Comparison of ENCODE assay signal across 1 cellular context in the genomic region with DNA sequence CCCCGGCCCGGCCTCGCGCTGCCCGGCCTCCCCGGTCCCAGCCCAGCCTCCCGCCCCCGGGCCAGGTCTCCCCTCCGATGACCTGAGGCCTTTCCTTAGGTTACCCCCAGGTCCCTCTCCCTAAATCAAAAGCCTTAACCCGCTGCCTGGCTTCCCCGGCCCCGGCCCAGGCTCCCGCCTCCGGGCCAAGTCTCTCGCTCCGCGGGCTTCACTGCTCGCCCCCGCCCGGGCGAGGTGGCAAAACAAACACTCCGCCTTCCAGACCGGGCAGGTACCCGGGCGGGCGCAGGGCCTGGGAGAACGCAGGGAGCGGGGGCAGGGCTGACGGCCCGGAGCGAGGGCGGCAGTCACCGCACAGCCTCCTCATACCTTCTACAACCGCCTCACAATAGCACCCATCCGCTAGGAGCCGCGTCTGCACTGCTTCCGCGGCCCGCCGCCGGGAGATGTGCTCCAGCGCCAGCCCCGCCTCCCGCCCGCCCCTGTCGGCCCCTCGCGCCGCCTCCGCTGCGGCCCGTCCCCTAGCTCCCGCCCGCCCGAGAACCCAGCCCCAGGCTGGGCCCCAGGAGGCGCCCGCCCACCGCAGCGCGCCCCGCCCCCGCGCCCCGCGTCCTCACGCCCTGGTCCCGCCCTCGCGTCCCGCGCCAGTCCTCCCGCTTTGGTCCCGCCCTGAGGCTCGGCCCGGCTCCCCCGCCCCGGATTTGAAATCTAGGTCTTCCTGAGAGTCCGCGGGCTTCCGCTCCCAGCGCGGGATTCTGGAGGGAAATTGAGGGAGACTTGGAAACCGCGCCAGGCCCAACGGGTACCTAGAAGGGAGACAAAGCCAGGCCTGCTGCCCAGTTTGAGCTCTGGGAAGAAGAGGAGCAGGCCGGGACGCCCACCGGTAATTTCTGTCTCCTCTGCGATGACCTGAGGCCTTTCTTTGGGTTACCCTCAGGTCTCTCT.
TF ChIP-seq lines count a peak whose summit lies in the region.

A gene (minus strand): TSS at position 422 of the 945 bp plus-strand sequence. CDS start 10,994 bp downstream, outside the sequence.
A gene with protein sequence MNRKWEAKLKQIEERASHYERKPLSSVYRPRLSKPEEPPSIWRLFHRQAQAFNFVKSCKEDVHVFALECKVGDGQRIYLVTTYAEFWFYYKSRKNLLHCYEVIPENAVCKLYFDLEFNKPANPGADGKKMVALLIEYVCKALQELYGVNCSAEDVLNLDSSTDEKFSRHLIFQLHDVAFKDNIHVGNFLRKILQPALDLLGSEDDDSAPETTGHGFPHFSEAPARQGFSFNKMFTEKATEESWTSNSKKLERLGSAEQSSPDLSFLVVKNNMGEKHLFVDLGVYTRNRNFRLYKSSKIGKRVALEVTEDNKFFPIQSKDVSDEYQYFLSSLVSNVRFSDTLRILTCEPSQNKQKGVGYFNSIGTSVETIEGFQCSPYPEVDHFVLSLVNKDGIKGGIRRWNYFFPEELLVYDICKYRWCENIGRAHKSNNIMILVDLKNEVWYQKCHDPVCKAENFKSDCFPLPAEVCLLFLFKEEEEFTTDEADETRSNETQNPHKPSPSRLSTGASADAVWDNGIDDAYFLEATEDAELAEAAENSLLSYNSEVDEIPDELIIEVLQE (plus strand): TSS at position 713 of the 945 bp plus-strand sequence. CDS start 7,403 bp downstream, outside the sequence.

TF ChIP-seq in HepG2, 621 proteins besides CTCF, POLR2A, EP300 and RAD21 (continued from another document and continues in another):
- no peak for TF ChIP-seq KLF11 (CRISPR knock-in tag; IDR thresholded peaks at IDR 0.05)
- TF ChIP-seq PAX8 (CRISPR knock-in tag; IDR thresholded peaks at IDR 0.05; ENCODE audit: borderline replicate concordance), result no peak
- peak; percentile 63 for TF ChIP-seq KDM5B (CRISPR knock-in tag; IDR thresholded peaks at IDR 0.05; ENCODE audit: borderline replicate concordance)
- TF ChIP-seq, protein P1, sequence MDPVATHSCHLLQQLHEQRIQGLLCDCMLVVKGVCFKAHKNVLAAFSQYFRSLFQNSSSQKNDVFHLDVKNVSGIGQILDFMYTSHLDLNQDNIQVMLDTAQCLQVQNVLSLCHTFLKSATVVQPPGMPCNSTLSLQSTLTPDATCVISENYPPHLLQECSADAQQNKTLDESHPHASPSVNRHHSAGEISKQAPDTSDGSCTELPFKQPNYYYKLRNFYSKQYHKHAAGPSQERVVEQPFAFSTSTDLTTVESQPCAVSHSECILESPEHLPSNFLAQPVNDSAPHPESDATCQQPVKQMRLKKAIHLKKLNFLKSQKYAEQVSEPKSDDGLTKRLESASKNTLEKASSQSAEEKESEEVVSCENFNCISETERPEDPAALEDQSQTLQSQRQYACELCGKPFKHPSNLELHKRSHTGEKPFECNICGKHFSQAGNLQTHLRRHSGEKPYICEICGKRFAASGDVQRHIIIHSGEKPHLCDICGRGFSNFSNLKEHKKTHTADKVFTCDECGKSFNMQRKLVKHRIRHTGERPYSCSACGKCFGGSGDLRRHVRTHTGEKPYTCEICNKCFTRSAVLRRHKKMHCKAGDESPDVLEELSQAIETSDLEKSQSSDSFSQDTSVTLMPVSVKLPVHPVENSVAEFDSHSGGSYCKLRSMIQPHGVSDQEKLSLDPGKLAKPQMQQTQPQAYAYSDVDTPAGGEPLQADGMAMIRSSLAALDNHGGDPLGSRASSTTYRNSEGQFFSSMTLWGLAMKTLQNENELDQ (CRISPR knock-in tag; IDR thresholded peaks at IDR 0.05; ENCODE audit: borderline replicate concordance), result no peak
- TF ChIP-seq, protein P2, sequence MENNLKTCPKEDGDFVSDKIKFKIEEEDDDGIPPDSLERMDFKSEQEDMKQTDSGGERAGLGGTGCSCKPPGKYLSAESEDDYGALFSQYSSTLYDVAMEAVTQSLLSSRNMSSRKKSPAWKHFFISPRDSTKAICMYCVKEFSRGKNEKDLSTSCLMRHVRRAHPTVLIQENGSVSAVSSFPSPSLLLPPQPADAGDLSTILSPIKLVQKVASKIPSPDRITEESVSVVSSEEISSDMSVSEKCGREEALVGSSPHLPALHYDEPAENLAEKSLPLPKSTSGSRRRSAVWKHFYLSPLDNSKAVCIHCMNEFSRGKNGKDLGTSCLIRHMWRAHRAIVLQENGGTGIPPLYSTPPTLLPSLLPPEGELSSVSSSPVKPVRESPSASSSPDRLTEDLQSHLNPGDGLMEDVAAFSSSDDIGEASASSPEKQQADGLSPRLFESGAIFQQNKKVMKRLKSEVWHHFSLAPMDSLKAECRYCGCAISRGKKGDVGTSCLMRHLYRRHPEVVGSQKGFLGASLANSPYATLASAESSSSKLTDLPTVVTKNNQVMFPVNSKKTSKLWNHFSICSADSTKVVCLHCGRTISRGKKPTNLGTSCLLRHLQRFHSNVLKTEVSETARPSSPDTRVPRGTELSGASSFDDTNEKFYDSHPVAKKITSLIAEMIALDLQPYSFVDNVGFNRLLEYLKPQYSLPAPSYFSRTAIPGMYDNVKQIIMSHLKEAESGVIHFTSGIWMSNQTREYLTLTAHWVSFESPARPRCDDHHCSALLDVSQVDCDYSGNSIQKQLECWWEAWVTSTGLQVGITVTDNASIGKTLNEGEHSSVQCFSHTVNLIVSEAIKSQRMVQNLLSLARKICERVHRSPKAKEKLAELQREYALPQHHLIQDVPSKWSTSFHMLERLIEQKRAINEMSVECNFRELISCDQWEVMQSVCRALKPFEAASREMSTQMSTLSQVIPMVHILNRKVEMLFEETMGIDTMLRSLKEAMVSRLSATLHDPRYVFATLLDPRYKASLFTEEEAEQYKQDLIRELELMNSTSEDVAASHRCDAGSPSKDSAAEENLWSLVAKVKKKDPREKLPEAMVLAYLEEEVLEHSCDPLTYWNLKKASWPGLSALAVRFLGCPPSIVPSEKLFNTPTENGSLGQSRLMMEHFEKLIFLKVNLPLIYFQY (CRISPR knock-in tag; IDR thresholded peaks at IDR 0.05; ENCODE audit: borderline replicate concordance), result peak; percentile 17; the same call in 1 of the 2 replicates
- no peak for TF ChIP-seq ZNF550 (CRISPR knock-in tag; IDR thresholded peaks at IDR 0.05; ENCODE audit: borderline replicate concordance)
- TF ChIP-seq, protein P3, sequence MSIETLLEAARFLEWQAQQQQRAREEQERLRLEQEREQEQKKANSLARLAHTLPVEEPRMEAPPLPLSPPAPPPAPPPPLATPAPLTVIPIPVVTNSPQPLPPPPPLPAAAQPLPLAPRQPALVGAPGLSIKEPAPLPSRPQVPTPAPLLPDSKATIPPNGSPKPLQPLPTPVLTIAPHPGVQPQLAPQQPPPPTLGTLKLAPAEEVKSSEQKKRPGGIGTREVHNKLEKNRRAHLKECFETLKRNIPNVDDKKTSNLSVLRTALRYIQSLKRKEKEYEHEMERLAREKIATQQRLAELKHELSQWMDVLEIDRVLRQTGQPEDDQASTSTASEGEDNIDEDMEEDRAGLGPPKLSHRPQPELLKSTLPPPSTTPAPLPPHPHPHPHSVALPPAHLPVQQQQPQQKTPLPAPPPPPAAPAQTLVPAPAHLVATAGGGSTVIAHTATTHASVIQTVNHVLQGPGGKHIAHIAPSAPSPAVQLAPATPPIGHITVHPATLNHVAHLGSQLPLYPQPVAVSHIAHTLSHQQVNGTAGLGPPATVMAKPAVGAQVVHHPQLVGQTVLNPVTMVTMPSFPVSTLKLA (IDR thresholded peaks at IDR 0.05), result no peak
- TF ChIP-seq, protein P4, sequence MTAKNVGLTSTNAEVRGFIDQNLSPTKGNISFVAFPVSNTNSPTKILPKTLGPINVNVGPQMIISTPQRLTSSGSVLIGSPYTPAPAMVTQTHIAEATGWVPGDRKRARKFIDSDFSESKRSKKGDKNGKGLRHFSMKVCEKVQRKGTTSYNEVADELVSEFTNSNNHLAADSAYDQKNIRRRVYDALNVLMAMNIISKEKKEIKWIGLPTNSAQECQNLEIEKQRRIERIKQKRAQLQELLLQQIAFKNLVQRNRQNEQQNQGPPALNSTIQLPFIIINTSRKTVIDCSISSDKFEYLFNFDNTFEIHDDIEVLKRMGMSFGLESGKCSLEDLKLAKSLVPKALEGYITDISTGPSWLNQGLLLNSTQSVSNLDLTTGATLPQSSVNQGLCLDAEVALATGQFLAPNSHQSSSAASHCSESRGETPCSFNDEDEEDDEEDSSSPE (CRISPR knock-in tag; IDR thresholded peaks at IDR 0.05), result peak; percentile 90
- peak; percentile 84 for TF ChIP-seq PHF8 (CRISPR knock-in tag; IDR thresholded peaks at IDR 0.05)
- no peak for TF ChIP-seq ZNF75D (CRISPR knock-in tag; IDR thresholded peaks at IDR 0.05; ENCODE audit: borderline replicate concordance)
- TF ChIP-seq ZNF652 (CRISPR knock-in tag; IDR thresholded peaks at IDR 0.05; ENCODE audit: borderline replicate concordance, low read depth), result no peak
- TF ChIP-seq TCF7 (IDR thresholded peaks at IDR 0.05; ENCODE audit: low read depth), result no peak
- TF ChIP-seq BRCA1 (CRISPR knock-in tag; IDR thresholded peaks at IDR 0.05), result no peak
- TF ChIP-seq ZNF10 (CRISPR knock-in tag; IDR thresholded peaks at IDR 0.05; ENCODE audit: borderline replicate concordance, low read depth), result no peak
- no peak for TF ChIP-seq ZNF530 (CRISPR knock-in tag; IDR thresholded peaks at IDR 0.05; ENCODE audit: low read depth)
- TF ChIP-seq ZFYVE20 (CRISPR knock-in tag; IDR thresholded peaks at IDR 0.05; ENCODE audit: borderline replicate concordance, low read depth), result no peak
- TF ChIP-seq ZNF607 (CRISPR knock-in tag; IDR thresholded peaks at IDR 0.05; ENCODE audit: borderline replicate concordance), result no peak
- TF ChIP-seq, protein P5, sequence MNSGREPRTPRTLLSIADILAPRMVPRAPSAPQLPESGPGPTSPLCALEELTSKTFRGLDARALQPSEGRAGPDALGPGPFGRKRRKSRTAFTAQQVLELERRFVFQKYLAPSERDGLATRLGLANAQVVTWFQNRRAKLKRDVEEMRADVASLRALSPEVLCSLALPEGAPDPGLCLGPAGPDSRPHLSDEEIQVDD (CRISPR knock-in tag; IDR thresholded peaks at IDR 0.05; ENCODE audit: borderline replicate concordance), result no peak; the same call in 1 of the 2 replicates
- no peak; the same call in none of the 2 replicates for TF ChIP-seq EED (CRISPR knock-in tag; IDR thresholded peaks at IDR 0.05)
- no peak for TF ChIP-seq AHR (CRISPR knock-in tag; IDR thresholded peaks at IDR 0.05)
- TF ChIP-seq, protein P6, sequence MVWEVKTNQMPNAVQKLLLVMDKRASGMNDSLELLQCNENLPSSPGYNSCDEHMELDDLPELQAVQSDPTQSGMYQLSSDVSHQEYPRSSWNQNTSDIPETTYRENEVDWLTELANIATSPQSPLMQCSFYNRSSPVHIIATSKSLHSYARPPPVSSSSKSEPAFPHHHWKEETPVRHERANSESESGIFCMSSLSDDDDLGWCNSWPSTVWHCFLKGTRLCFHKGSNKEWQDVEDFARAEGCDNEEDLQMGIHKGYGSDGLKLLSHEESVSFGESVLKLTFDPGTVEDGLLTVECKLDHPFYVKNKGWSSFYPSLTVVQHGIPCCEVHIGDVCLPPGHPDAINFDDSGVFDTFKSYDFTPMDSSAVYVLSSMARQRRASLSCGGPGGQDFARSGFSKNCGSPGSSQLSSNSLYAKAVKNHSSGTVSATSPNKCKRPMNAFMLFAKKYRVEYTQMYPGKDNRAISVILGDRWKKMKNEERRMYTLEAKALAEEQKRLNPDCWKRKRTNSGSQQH (CRISPR knock-in tag; IDR thresholded peaks at IDR 0.05; ENCODE audit: low read depth), result 0 out of 2 replicates have a peak, but pooled peaks have one; percentile 52
- TF ChIP-seq DNMT3B (CRISPR knock-in tag; conservative IDR thresholded peaks at IDR 0.05), result 0 out of 2 replicates have a peak, but pooled peaks have one; percentile 49
- no peak for TF ChIP-seq MIXL1 (CRISPR knock-in tag; IDR thresholded peaks at IDR 0.05)
- TF ChIP-seq SRY (CRISPR knock-in tag; IDR thresholded peaks at IDR 0.05), result 0 out of 2 replicates have a peak, but pooled peaks have one; percentile 23
- TF ChIP-seq FOXM1 (CRISPR knock-in tag; IDR thresholded peaks at IDR 0.05), result no peak
- TF ChIP-seq HMG20B (CRISPR knock-in tag; conservative IDR thresholded peaks at IDR 0.05), result no peak
- TF ChIP-seq, protein P7, sequence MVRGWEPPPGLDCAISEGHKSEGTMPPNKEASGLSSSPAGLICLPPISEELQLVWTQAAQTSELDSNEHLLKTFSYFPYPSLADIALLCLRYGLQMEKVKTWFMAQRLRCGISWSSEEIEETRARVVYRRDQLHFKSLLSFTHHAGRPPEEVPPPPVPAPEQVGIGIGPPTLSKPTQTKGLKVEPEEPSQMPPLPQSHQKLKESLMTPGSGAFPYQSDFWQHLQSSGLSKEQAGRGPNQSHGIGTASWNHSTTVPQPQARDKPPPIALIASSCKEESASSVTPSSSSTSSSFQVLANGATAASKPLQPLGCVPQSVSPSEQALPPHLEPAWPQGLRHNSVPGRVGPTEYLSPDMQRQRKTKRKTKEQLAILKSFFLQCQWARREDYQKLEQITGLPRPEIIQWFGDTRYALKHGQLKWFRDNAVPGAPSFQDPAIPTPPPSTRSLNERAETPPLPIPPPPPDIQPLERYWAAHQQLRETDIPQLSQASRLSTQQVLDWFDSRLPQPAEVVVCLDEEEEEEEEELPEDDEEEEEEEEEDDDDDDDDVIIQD (CRISPR knock-in tag; IDR thresholded peaks at IDR 0.05; ENCODE audit: low read depth), result 0 out of 2 replicates have a peak, but pooled peaks have one; percentile 26
- TF ChIP-seq, protein P8, sequence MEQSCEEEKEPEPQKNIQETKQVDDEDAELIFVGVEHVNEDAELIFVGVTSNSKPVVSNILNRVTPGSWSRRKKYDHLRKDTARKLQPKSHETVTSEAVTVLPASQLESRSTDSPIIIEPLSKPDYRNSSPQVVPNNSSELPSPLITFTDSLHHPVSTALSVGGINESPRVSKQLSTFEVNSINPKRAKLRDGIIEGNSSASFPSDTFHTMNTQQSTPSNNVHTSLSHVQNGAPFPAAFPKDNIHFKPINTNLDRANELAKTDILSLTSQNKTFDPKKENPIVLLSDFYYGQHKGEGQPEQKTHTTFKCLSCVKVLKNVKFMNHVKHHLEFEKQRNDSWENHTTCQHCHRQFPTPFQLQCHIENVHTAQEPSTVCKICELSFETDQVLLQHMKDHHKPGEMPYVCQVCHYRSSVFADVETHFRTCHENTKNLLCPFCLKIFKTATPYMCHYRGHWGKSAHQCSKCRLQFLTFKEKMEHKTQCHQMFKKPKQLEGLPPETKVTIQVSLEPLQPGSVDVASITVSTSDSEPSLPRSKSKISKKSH (CRISPR knock-in tag; IDR thresholded peaks at IDR 0.05; ENCODE audit: borderline replicate concordance), result no peak
- TF ChIP-seq MATR3 (CRISPR knock-in tag; IDR thresholded peaks at IDR 0.05), result no peak
- no peak for TF ChIP-seq FOXK2 (IDR thresholded peaks at IDR 0.05)
- TF ChIP-seq, protein P9, sequence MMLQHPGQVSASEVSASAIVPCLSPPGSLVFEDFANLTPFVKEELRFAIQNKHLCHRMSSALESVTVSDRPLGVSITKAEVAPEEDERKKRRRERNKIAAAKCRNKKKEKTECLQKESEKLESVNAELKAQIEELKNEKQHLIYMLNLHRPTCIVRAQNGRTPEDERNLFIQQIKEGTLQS (CRISPR knock-in tag; IDR thresholded peaks at IDR 0.05), result no peak
- TF ChIP-seq RFX5 (IDR thresholded peaks at IDR 0.05; ENCODE audit: low read depth, low read length), result no peak
- TF ChIP-seq, protein P10, sequence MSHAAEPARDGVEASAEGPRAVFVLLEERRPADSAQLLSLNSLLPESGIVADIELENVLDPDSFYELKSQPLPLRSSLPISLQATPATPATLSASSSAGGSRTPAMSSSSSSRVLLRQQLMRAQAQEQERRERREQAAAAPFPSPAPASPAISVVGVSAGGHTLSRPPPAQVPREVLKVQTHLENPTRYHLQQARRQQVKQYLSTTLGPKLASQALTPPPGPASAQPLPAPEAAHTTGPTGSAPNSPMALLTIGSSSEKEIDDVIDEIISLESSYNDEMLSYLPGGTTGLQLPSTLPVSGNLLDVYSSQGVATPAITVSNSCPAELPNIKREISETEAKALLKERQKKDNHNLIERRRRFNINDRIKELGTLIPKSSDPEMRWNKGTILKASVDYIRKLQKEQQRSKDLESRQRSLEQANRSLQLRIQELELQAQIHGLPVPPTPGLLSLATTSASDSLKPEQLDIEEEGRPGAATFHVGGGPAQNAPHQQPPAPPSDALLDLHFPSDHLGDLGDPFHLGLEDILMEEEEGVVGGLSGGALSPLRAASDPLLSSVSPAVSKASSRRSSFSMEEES (CRISPR knock-in tag; IDR thresholded peaks at IDR 0.05), result 0 out of 2 replicates have a peak, but pooled peaks have one; percentile 19
- peak; percentile 26; the same call in 1 of the 2 replicates for TF ChIP-seq SALL1 (CRISPR knock-in tag; IDR thresholded peaks at IDR 0.05)
- TF ChIP-seq ZFP36L2 (CRISPR knock-in tag; IDR thresholded peaks at IDR 0.05), result no peak
